ENCODE assay signal across 7 cellular contexts in genomic region chr6:73798592-73798991, GRCh38.
DNase-seq lines count a peak whose midpoint lies in the region; ATAC-seq and TF ChIP-seq lines count a peak whose summit lies in the region.

No MANE protein-coding gene starts in this region.

- in situ Hi-C loops in gastrocnemius medialis (cut with MboI; ENCODE audit: low sequenced_read_pairs in 4 of 4), result no loop called here

- POLR2A ChIA-PET in HEK293 (lab: Yijun Ruan, JAX), result no interaction called here

- H3K36me3 ChIP-seq in HEK293 (ENCODE audit: control insufficient read depth in 2 of 2, insufficient read depth in 1 of 2, low read length in 2 of 2) (no peaks in the 10 kb centered on the region), MM.1S (replicated peaks; ENCODE audit: insufficient read depth, low read length) (no peaks in the 10 kb centered on the region), gastrocnemius medialis (no peaks in the 10 kb centered on the region), spleen (no peaks in the 10 kb centered on the region)

- H3K4me2 ChIP-seq in MM.1S (ENCODE audit: low read depth, low read length), result no peak overlapping the region

- no peak overlapping the region for H2AFZ ChIP-seq in MM.1S (ENCODE audit: low read length)

- H3K9me2 ChIP-seq in MM.1S (replicated peaks; ENCODE audit: insufficient read depth, low read length), result no peaks in the 10 kb centered on the region

- H3F3A ChIP-seq in MM.1S (ENCODE audit: insufficient read depth, low read length), result no peaks in the 10 kb centered on the region

- H3K79me2 ChIP-seq in MM.1S (ENCODE audit: low read length), result no peaks in the 10 kb centered on the region

- TF ChIP-seq POLR2A in gastrocnemius medialis (IDR thresholded peaks at IDR 0.05), result no peak
- no peak for TF ChIP-seq POLR2A in spleen (IDR thresholded peaks at IDR 0.05)

- peak; percentile 85 for ATAC-seq in GM18517 (IDR thresholded peaks at IDR 0.05; ENCODE audit: unreplicated experiment)
- ATAC-seq in esophagus mucosa, result peak; percentile 55
- ATAC-seq in gastrocnemius medialis, result peak; percentile 62 to 85

- DNase-seq in MM.1S (no peak), gastrocnemius medialis (peak; percentile 13 to 32), spleen (no peak), NCI-H1436 (lab: John Stamatoyannopoulos, UW) (no peak)

- no peaks in the 10 kb centered on the region for H3K27me3 ChIP-seq in MM.1S (replicated peaks; ENCODE audit: insufficient read depth, low read length)
- H3K27me3 ChIP-seq in gastrocnemius medialis, result no peaks in the 10 kb centered on the region
- H3K27me3 ChIP-seq in spleen (replicated peaks in 1 of 7), result no peaks in the 10 kb centered on the region

- intact Hi-C loops in gastrocnemius medialis (cut with DNase I; ENCODE audit: low total_unique reads) (no loop called here), spleen (cut with DNase I; ENCODE audit: low total_unique reads) (no loop called here)

- H3K4me3 ChIP-seq in HEK293 (ENCODE audit: low read depth, low read length), result no peak overlapping the region
- no peak overlapping the region for H3K4me3 ChIP-seq in MM.1S (ENCODE audit: low read length)
- no peak overlapping the region for H3K4me3 ChIP-seq in gastrocnemius medialis
- no peak overlapping the region for H3K4me3 ChIP-seq in spleen

- H3K9me3 ChIP-seq in HEK293 (ENCODE audit: control insufficient read depth, insufficient read depth, low read depth, low read length), result no peaks in the 10 kb centered on the region
- no peaks in the 10 kb centered on the region for H3K9me3 ChIP-seq in MM.1S (replicated peaks; ENCODE audit: insufficient read depth, low read length)
- H3K9me3 ChIP-seq in gastrocnemius medialis, result no peaks in the 10 kb centered on the region
- no peaks in the 10 kb centered on the region for H3K9me3 ChIP-seq in spleen

- no peak for TF ChIP-seq CTCF in HEK293 (tag by site-specific recombination; IDR thresholded peaks at IDR 0.05)
- TF ChIP-seq CTCF in MM.1S (IDR thresholded peaks at IDR 0.05; ENCODE audit: low read length), result peak; percentile 16; the same call in 1 of the 2 replicates
- no peak for TF ChIP-seq CTCF in gastrocnemius medialis (IDR thresholded peaks at IDR 0.05 in 4 of 5, conservative IDR thresholded peaks at IDR 0.05 in 1 of 5)
- TF ChIP-seq CTCF in spleen (IDR thresholded peaks at IDR 0.05 in 8 of 11, conservative IDR thresholded peaks at IDR 0.05 in 3 of 11), result no peak

- no peaks in the 10 kb centered on the region for H4K20me1 ChIP-seq in MM.1S (ENCODE audit: insufficient read depth, low read length)

- CTCF ChIA-PET in HEK293 (lab: Yijun Ruan, JAX), result interaction anchor here (0.6 kb wide), 1 partner anchor 59 kb away, joined by 3 read pairs; no protein-coding TSS in a partner anchor

- H3K9ac ChIP-seq in MM.1S (ENCODE audit: low read length), result no peak overlapping the region

- H3K27ac ChIP-seq in HEK293 (ENCODE audit: extremely low read depth, low read depth, low read length) (no peak overlapping the region), MM.1S (ENCODE audit: low read length) (no peak overlapping the region), gastrocnemius medialis (peak overlapping the region in 1 of 4 donors; percentile 34), spleen (no peak overlapping the region)

- H3K4me1 ChIP-seq in HEK293 (ENCODE audit: control insufficient read depth, insufficient read depth, low read length) (0 out of 2 replicates have a peak, but pooled peaks cover 2% of the 10 kb centered on the region), MM.1S (ENCODE audit: low read length) (no peaks in the 10 kb centered on the region), gastrocnemius medialis (no peaks in the 10 kb centered on the region), spleen (no peaks in the 10 kb centered on the region)

- 58 to 76% (median 67%) methylated on average over 2 of the region's 2 CpGs for WGBS in spleen, 5 donors

TF ChIP-seq in HEK293, 187 proteins besides CTCF, POLR2A, EP300 and RAD21 (continues in another document):
- no peak for TF ChIP-seq ZNF132 (tag by site-specific recombination; IDR thresholded peaks at IDR 0.05; ENCODE audit: borderline replicate concordance)
- no peak for TF ChIP-seq ZNF10 (tag by site-specific recombination; IDR thresholded peaks at IDR 0.05)
- peak; percentile 63 for TF ChIP-seq ZNF335 (tag by site-specific recombination; conservative IDR thresholded peaks at IDR 0.05)
- no peak for TF ChIP-seq ZNF792 (tag by site-specific recombination; IDR thresholded peaks at IDR 0.05)
- TF ChIP-seq KLF1 (tag by site-specific recombination; IDR thresholded peaks at IDR 0.05), result no peak
- no peak for TF ChIP-seq ZNF248 (tag by site-specific recombination; IDR thresholded peaks at IDR 0.05)
- no peak for TF ChIP-seq SALL2 (tag by site-specific recombination; IDR thresholded peaks at IDR 0.05; ENCODE audit: borderline replicate concordance)
- no peak for TF ChIP-seq GFI1B (tag by site-specific recombination; IDR thresholded peaks at IDR 0.05)
- no peak for TF ChIP-seq ZBTB49 (tag by site-specific recombination; IDR thresholded peaks at IDR 0.05; ENCODE audit: low read depth)
- TF ChIP-seq ZNF211 (tag by site-specific recombination; IDR thresholded peaks at IDR 0.05; ENCODE audit: low read depth), result no peak
- TF ChIP-seq GLIS1 (tag by site-specific recombination; IDR thresholded peaks at IDR 0.05), result no peak
- TF ChIP-seq ZNF660 (tag by site-specific recombination; IDR thresholded peaks at IDR 0.05), result peak; percentile 86
- TF ChIP-seq ZNF133 (tag by site-specific recombination; IDR thresholded peaks at IDR 0.05), result no peak
- TF ChIP-seq ZNF830 (tag by site-specific recombination; IDR thresholded peaks at IDR 0.05; ENCODE audit: low read depth), result no peak
- TF ChIP-seq OSR2 (tag by site-specific recombination; IDR thresholded peaks at IDR 0.05), result no peak
- TF ChIP-seq ZBTB44 (tag by site-specific recombination; IDR thresholded peaks at IDR 0.05), result no peak
- peak; percentile 91 for TF ChIP-seq ZBTB21 (tag by site-specific recombination; IDR thresholded peaks at IDR 0.05)
- no peak for TF ChIP-seq ZNF404 (tag by site-specific recombination; IDR thresholded peaks at IDR 0.05)
- TF ChIP-seq ZNF654 (tag by site-specific recombination; IDR thresholded peaks at IDR 0.05; ENCODE audit: low read depth), result no peak
- no peak for TF ChIP-seq ZNF76 (tag by site-specific recombination; IDR thresholded peaks at IDR 0.05; ENCODE audit: borderline replicate concordance, low read depth)
- no peak for TF ChIP-seq ZNF433 (tag by site-specific recombination; IDR thresholded peaks at IDR 0.05; ENCODE audit: low read depth)
- peak; percentile 95 for TF ChIP-seq ZNF629 (tag by site-specific recombination; IDR thresholded peaks at IDR 0.05)
- TF ChIP-seq ZFP41 (tag by site-specific recombination; IDR thresholded peaks at IDR 0.05; ENCODE audit: borderline replicate concordance), result no peak
- no peak for TF ChIP-seq KLF7 (tag by site-specific recombination; IDR thresholded peaks at IDR 0.05; ENCODE audit: borderline replicate concordance)
- TF ChIP-seq SP3 (tag by site-specific recombination; IDR thresholded peaks at IDR 0.05), result 0 out of 2 replicates have a peak, but pooled peaks have one; percentile 33
- no peak for TF ChIP-seq ZNF354C (tag by site-specific recombination; IDR thresholded peaks at IDR 0.05; ENCODE audit: borderline replicate concordance, low read depth)
- no peak for TF ChIP-seq OVOL3 (tag by site-specific recombination; IDR thresholded peaks at IDR 0.05)
- no peak for TF ChIP-seq ZNF37A (tag by site-specific recombination; IDR thresholded peaks at IDR 0.05)

Comparison
In these comparisons a context has a peak if more than half of its experiments do, and no peak if none do; other contexts are left out.
1. DNase-seq: peak in gastrocnemius medialis (2 of 2); none in MM.1S (single experiment), spleen (single experiment) and NCI-H1436 (single experiment).
2. Peak in every context shown above with its lines, with median percentiles within 50 percentile points of each other: ATAC-seq.